ENCODE assay signal across 8 cellular contexts in the genomic region with DNA sequence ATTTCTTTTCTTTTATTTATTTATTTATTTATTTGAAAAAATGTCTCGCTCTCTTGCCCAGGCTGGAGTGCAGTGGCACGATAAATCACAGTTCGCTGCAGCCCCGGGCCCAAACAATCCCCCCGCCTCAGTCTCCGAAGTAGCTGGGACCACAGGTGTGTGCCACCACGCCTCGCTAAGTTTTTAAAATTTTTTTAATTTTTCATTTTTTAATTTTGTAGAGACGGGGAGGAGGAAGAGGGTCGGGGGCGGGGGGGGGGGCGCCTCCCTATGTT. TPM values are rescaled to one million over a fixed set of nuclear protein-coding genes. Genes with fewer than 3 reads are reported as not detected.
DNase-seq lines count a peak whose midpoint lies in the region; ATAC-seq, FAIRE-seq and TF ChIP-seq lines count a peak whose summit lies in the region.

No MANE protein-coding gene starts in this region.

- H3K36me3 ChIP-seq in HAP-1 (replicated peaks) = peaks cover 16% of the 10 kb centered on the region
- H3K36me3 ChIP-seq in small intestine (ENCODE audit: control insufficient read depth in 2 of 2, insufficient read depth in 2 of 2, low read length in 2 of 2) = peaks cover 3% of the 10 kb centered on the region in 2 donors

- H3K27me3 ChIP-seq in HAP-1 (ENCODE audit: low read depth) (no peaks in the 10 kb centered on the region), right cardiac atrium (ENCODE audit: control insufficient read depth, insufficient read depth) (no peaks in the 10 kb centered on the region), small intestine (ENCODE audit: control insufficient read depth in 2 of 2, insufficient read depth in 2 of 2, low read length in 2 of 2) (no peaks in the 10 kb centered on the region)

- intact Hi-C loops in activated T-helper 1 cell treated with anti-CD3 and anti-CD28 coated beads, Interleukin-12 subunit alpha, Interleukin-12 subunit beta, Interleukin-2, Interleukin-4 antibody, amounts not matched to agents 30 ng/mL and 10 ng/mL and 1 ng/mL, durations not matched to agents 14 hours and 24 hours and 36 hours (cut with micrococcal nuclease) = loop anchor here (1.0 to 5.0 kb wide), 9 partner anchors 23 to 1566 kb away; partner anchors contain the start of genes ACTL6A, FXR1, GNB4 and MRPL47
- intact Hi-C loops in right cardiac atrium (cut with DNase I) = loop anchor here in 1 of 4 donors (10.0 kb wide), 1 partner anchor 218 kb away; the partner anchor contains the start of gene ACTL6A

- peak overlapping the region; percentile 96 for H3K27ac Mint-ChIP-seq in activated T-helper 1 cell treated with anti-CD3 and anti-CD28 coated beads, Interleukin-12 subunit alpha, Interleukin-12 subunit beta, Interleukin-2, Interleukin-4 antibody, amounts not matched to agents 30 ng/mL and 10 ng/mL and 1 ng/mL, durations not matched to agents 14 hours and 24 hours and 36 hours

- DNase-seq in HAP-1 (ENCODE audit: low spot score in 2 of 2) = no peak
- no peak for DNase-seq in activated T-helper 1 cell treated with anti-CD3 and anti-CD28 coated beads, Interleukin-12 subunit alpha, Interleukin-12 subunit beta, Interleukin-2, Interleukin-4 antibody, amounts not matched to agents 30 ng/mL and 10 ng/mL and 1 ng/mL, durations not matched to agents 14 hours and 24 hours and 36 hours (ENCODE audit: low spot score)
- DNase-seq in right cardiac atrium = peak in 1 of 3 donors; percentile 40
- no peak for DNase-seq in small intestine
- DNase-seq in cortex of kidney (lab: John Stamatoyannopoulos, UW) = no peak

- in situ Hi-C loops in HAP-1 (cut with MboI; ENCODE audit: low sequenced_read_pairs) = no loop called here

- H3K9me3 ChIP-seq in HAP-1 (no peaks in the 10 kb centered on the region), right cardiac atrium (ENCODE audit: control insufficient read depth, low read length) (no peaks in the 10 kb centered on the region), small intestine (ENCODE audit: control insufficient read depth, low read depth) (no peaks in the 10 kb centered on the region)

- no peaks in the 10 kb centered on the region for H3K27me3 Mint-ChIP-seq in activated T-helper 1 cell treated with anti-CD3 and anti-CD28 coated beads, Interleukin-12 subunit alpha, Interleukin-12 subunit beta, Interleukin-2, Interleukin-4 antibody, amounts not matched to agents 30 ng/mL and 10 ng/mL and 1 ng/mL, durations not matched to agents 14 hours and 24 hours and 36 hours (ENCODE audit: insufficient read depth)

- ATAC-seq in right cardiac atrium (no peak), GM21528 (IDR thresholded peaks at IDR 0.05; ENCODE audit: low FRiP score, unreplicated experiment) (no peak), GM18505 (IDR thresholded peaks at IDR 0.05; ENCODE audit: unreplicated experiment) (no peak), HG03108 (IDR thresholded peaks at IDR 0.05; ENCODE audit: unreplicated experiment) (no peak)

- H3K4me1 Mint-ChIP-seq in activated T-helper 1 cell treated with anti-CD3 and anti-CD28 coated beads, Interleukin-12 subunit alpha, Interleukin-12 subunit beta, Interleukin-2, Interleukin-4 antibody, amounts not matched to agents 30 ng/mL and 10 ng/mL and 1 ng/mL, durations not matched to agents 14 hours and 24 hours and 36 hours (ENCODE audit: low read depth) = peaks cover 25% of the 10 kb centered on the region

- no peak for TF ChIP-seq POLR2A in GM18505 (IDR thresholded peaks at IDR 0.05; ENCODE audit: borderline replicate concordance, extremely low read depth, insufficient read depth, insufficient read length)

- peak overlapping the region; percentile 96 for H3K27ac ChIP-seq in right cardiac atrium (ENCODE audit: low read length)
- H3K27ac ChIP-seq in small intestine (ENCODE audit: low read depth in 1 of 2, low read length in 1 of 2) = peak overlapping the region in 1 of 2 donors; percentile 96

- no peak for FAIRE-seq in small intestine (lab: Jason Lieb, UNC)

- WGBS in right cardiac atrium = 7% methylated on average over 12 of the region's 12 CpGs
- WGBS in small intestine, 3 donors = 2 to 4% (median 3%) methylated on average over 11 to 12 of the region's 12 CpGs

- H3K4me3 ChIP-seq in HAP-1 (peak overlapping the region; percentile 89), right cardiac atrium (ENCODE audit: low read length) (peak overlapping the region; percentile 79), small intestine (ENCODE audit: low read depth in 1 of 2, low read length in 2 of 2) (peak overlapping the region; percentile 46 to 97)

- H3K9me3 Mint-ChIP-seq in activated T-helper 1 cell treated with anti-CD3 and anti-CD28 coated beads, Interleukin-12 subunit alpha, Interleukin-12 subunit beta, Interleukin-2, Interleukin-4 antibody, amounts not matched to agents 30 ng/mL and 10 ng/mL and 1 ng/mL, durations not matched to agents 14 hours and 24 hours and 36 hours = no peaks in the 10 kb centered on the region

- H3K4me1 ChIP-seq in HAP-1 = peaks cover 7% of the 10 kb centered on the region
- H3K4me1 ChIP-seq in right cardiac atrium (ENCODE audit: control insufficient read depth, insufficient read depth, low read length) = no peaks in the 10 kb centered on the region
- H3K4me1 ChIP-seq in small intestine (ENCODE audit: control insufficient read depth in 2 of 2, insufficient read depth in 1 of 2, low read depth in 1 of 2, low read length in 1 of 2) = no peaks in the 10 kb centered on the region

- peak overlapping the region; percentile 98 for H3K4me3 Mint-ChIP-seq in activated T-helper 1 cell treated with anti-CD3 and anti-CD28 coated beads, Interleukin-12 subunit alpha, Interleukin-12 subunit beta, Interleukin-2, Interleukin-4 antibody, amounts not matched to agents 30 ng/mL and 10 ng/mL and 1 ng/mL, durations not matched to agents 14 hours and 24 hours and 36 hours

- H3K36me3 Mint-ChIP-seq in activated T-helper 1 cell treated with anti-CD3 and anti-CD28 coated beads, Interleukin-12 subunit alpha, Interleukin-12 subunit beta, Interleukin-2, Interleukin-4 antibody, amounts not matched to agents 30 ng/mL and 10 ng/mL and 1 ng/mL, durations not matched to agents 14 hours and 24 hours and 36 hours (ENCODE audit: low read depth) = peaks cover 8% of the 10 kb centered on the region

RNA-seq across cellular contexts. Expression of gene MFN1, which starts 0.5 kb away (rescaled TPM):
- 29.5 and 37.7 TPM in 2 replicates for total RNA-seq in activated T-helper 1 cell treated with anti-CD3 and anti-CD28 coated beads, Interleukin-12 subunit alpha, Interleukin-12 subunit beta, Interleukin-2, Interleukin-4 antibody, amounts not matched to agents 30 ng/mL and 10 ng/mL and 1 ng/mL, durations not matched to agents 14 hours and 24 hours and 36 hours
- 10 to 100 TPM; 65.1 to 95.5 (median 74.9) TPM for total RNA-seq in right cardiac atrium
- polyA plus RNA-seq in right cardiac atrium (20.9 TPM), small intestine (10 to 100 TPM in 2 of 3 donors, 1 to 10 TPM in 1; 10.0 to 19.9 (median 11.0) TPM)

RNA-seq across cellular contexts. Expression of gene ZNF639, which starts 24.2 kb away (rescaled TPM):
- 36.2 and 37.0 TPM in 2 replicates for total RNA-seq in activated T-helper 1 cell treated with anti-CD3 and anti-CD28 coated beads, Interleukin-12 subunit alpha, Interleukin-12 subunit beta, Interleukin-2, Interleukin-4 antibody, amounts not matched to agents 30 ng/mL and 10 ng/mL and 1 ng/mL, durations not matched to agents 14 hours and 24 hours and 36 hours
- 10 to 100 TPM; 31.0 to 42.9 (median 34.2) TPM for total RNA-seq in right cardiac atrium
- polyA plus RNA-seq in right cardiac atrium = 19.0 TPM
- 10 to 100 TPM; 14.3 to 19.9 (median 15.4) TPM for polyA plus RNA-seq in small intestine
